In the genomic region with DNA sequence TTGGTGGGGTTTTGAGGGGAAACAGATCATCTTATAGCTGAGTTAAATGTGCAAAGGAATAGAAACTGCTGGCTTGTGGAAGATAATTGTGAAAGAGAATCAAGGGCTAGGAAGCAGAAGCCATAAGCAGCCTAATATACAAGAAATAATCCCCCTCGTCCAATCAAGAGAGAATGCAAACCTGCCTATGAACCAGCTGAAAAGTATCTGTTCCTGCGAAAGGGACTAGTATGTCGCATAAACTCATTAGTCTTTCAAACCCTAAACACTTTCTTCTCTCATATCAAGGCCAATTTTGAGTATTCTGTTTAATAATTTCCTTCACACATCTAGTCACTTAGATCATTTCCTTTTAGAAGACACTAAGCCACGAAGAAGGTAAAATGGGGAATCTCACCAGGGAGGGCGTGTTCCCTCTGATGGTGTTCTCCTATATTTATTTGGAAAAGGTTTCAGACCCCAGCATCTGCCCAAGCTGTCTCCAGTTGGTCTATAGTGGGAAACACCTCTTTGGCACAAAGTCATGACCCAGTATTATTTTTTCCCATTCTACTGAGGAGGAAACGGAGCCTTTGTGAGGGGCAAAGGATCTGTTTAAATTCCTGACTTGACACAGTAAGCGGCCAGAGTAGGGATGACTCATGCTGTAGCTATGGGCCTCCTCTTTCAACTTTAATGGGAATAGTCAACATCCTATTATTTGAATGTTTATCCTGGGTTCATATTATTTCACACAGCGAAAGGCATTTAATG, we compare ENCODE assay signal across 8 cellular contexts.
DNase-seq lines count a peak whose midpoint lies in the region; ATAC-seq and TF ChIP-seq lines count a peak whose summit lies in the region.

No MANE protein-coding gene starts in this region.

- peaks cover 2% of the 10 kb centered on the region for H3K9me3 Mint-ChIP-seq in glutamatergic neuron (ENCODE audit: unreplicated experiment)

- H3K4me1 Mint-ChIP-seq in glutamatergic neuron (ENCODE audit: low read depth, unreplicated experiment), result no peaks in the 10 kb centered on the region

- no peaks in the 10 kb centered on the region for H3K27me3 Mint-ChIP-seq in glutamatergic neuron (ENCODE audit: unreplicated experiment)

- H3K27ac Mint-ChIP-seq in glutamatergic neuron (ENCODE audit: unreplicated experiment), result no peak overlapping the region

- H3K27ac ChIP-seq in AG04450 (ENCODE audit: low read depth, low read length) (no peak overlapping the region), HUES64 (ENCODE audit: low read depth, low read length) (peak overlapping the region; percentile 76), lung (ENCODE audit: low read depth in 1 of 2, low read length in 1 of 2) (no peak overlapping the region)

- H3K4me3 ChIP-seq in AG04450 (ENCODE audit: low read depth, low read length) (no peak overlapping the region), HUES64 (ENCODE audit: low read length) (no peak overlapping the region), lung (no peak overlapping the region)

- POLR2A ChIA-PET in AG04450 (lab: Yijun Ruan, JAX), result no interaction called here

- peak; percentile 24 for DNase-seq in AG04450 (ENCODE audit: low read depth, low spot score)
- peak; percentile 97 for DNase-seq in dermis blood vessel endothelial cell
- no peak for DNase-seq in lung (ENCODE audit: low spot score)
- DNase-seq in glutamatergic neuron, result no peak
- DNase-seq in NCI-H146 (lab: John Stamatoyannopoulos, UW), result no peak
- DNase-seq in activated T-cell treated with anti-CD3 and anti-CD28 coated beads for 4 hours, result no peak

- H3K36me3 ChIP-seq in HUES64 (ENCODE audit: insufficient read depth, low read length), result no peaks in the 10 kb centered on the region
- H3K36me3 ChIP-seq in lung (ENCODE audit: control insufficient read depth in 2 of 2, insufficient read depth in 2 of 2, low read length in 2 of 2), result no peaks in the 10 kb centered on the region

- H3K4me1 ChIP-seq in HUES64 (ENCODE audit: insufficient read depth, low read length), result peaks cover 24% of the 10 kb centered on the region
- peaks cover 0 to 5% of the 10 kb centered on the region in 2 donors for H3K4me1 ChIP-seq in lung (ENCODE audit: control insufficient read depth in 2 of 2, insufficient read depth in 2 of 2, low read length in 2 of 2)

- TF ChIP-seq CTCF in AG04450 (IDR thresholded peaks at IDR 0.05; ENCODE audit: low read depth, low read length) (no peak), lung (IDR thresholded peaks at IDR 0.05; ENCODE audit: control extremely low read depth, extremely low read depth) (no peak), glutamatergic neuron (IDR thresholded peaks at IDR 0.05; ENCODE audit: partially characterized antibody, unreplicated experiment) (no peak)

- H3K4me3 Mint-ChIP-seq in glutamatergic neuron (ENCODE audit: unreplicated experiment), result no peak overlapping the region

- H3K9me3 ChIP-seq in AG04450 (ENCODE audit: control insufficient read depth, insufficient read depth, low read length) (peaks cover 6% of the 10 kb centered on the region; the same call in 1 of the 2 replicates), HUES64 (ENCODE audit: insufficient read depth, low read depth, low read length) (no peaks in the 10 kb centered on the region), lung (ENCODE audit: control insufficient read depth in 2 of 2, insufficient read depth in 1 of 2, low read length in 1 of 2) (no peaks in the 10 kb centered on the region)

- ATAC-seq in lung (ENCODE audit: insufficient read depth, low FRiP score) (peak; percentile 6), GM18907 (IDR thresholded peaks at IDR 0.05; ENCODE audit: unreplicated experiment) (no peak)

- CTCF ChIA-PET in AG04450 (lab: Charles Lee), result no interaction called here

- H3K27me3 ChIP-seq in AG04450 (ENCODE audit: control insufficient read depth, insufficient read depth, low read length) (no peaks in the 10 kb centered on the region), HUES64 (ENCODE audit: insufficient read depth, low read length) (no peaks in the 10 kb centered on the region), lung (ENCODE audit: control insufficient read depth, insufficient read depth) (no peaks in the 10 kb centered on the region)

- H3K9ac ChIP-seq in HUES64 (ENCODE audit: low read depth, low read length), result 0 out of 2 replicates have a peak overlapping the region, but pooled peaks have one; percentile 0

- 52% methylated on average over 7 of the region's 8 CpGs for WGBS in HUES64
- WGBS in lung, 2 donors, result 53 to 68% methylated on average over 8 of the region's 8 CpGs

- no peaks in the 10 kb centered on the region for H3K36me3 Mint-ChIP-seq in glutamatergic neuron (ENCODE audit: unreplicated experiment)

Comparison
In these comparisons a context has a peak if more than half of its experiments do, and no peak if none do; other contexts are left out.
1. DNase-seq: peak in AG04450 (single experiment) and dermis blood vessel endothelial cell (single experiment); none in lung (single experiment), glutamatergic neuron (single experiment), NCI-H146 (single experiment) and activated T-cell treated with anti-CD3 and anti-CD28 coated beads for 4 hours (single experiment).